ENCODE assay signal across 15 cellular contexts in the genomic region with DNA sequence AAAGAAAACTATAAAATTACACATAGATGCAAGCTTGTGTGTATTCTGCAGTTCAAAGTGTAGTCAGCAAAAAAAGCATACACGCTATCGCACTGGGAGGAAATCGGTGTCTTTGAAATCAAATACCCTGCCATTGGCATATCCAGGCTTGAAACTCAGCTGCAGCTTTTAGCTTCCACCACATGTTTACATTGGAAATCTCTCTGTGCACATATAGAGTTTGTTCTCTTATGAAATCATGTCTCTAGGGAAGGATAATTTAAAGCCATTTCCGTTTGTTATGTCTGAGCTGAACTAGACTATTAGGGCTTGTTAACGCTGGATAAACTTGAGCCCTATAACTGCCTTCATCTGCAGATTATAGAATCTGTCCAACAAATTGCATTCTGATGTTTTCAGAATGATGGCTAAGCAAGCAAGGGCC.
DNase-seq lines count a peak whose midpoint lies in the region; ATAC-seq, FAIRE-seq and TF ChIP-seq lines count a peak whose summit lies in the region.
"Had no signal": no experiment of that assay in that cellular context is flagged by ENCODE, and none has a peak within 500 bp of the region (broad histone marks: within the 10 kb centered on the region; RNA-seq: fewer than 3 reads in every experiment).

No MANE protein-coding gene starts in this region.

- H3K36me3 Mint-ChIP-seq in astrocyte (ENCODE audit: low read depth, unreplicated experiment), result peaks cover 2% of the 10 kb centered on the region

- H3K4me3 Mint-ChIP-seq in astrocyte (ENCODE audit: unreplicated experiment), result no peak overlapping the region
- H3K4me3 Mint-ChIP-seq: activated CD8-positive, alpha-beta T cell treated with anti-CD3 and anti-CD28 coated beads for 36 hours had no signal

- no peaks in the 10 kb centered on the region for H3K4me1 Mint-ChIP-seq in astrocyte (ENCODE audit: low read depth, unreplicated experiment)

- H3K79me2 ChIP-seq in astrocyte (ENCODE audit: insufficient read depth, low read length), result no peaks in the 10 kb centered on the region

- H4K20me1 ChIP-seq in BLaER1 (no peaks in the 10 kb centered on the region), astrocyte (ENCODE audit: insufficient read depth, low read length) (no peaks in the 10 kb centered on the region)

- FAIRE-seq in astrocyte (lab: Jason Lieb, UNC), result no peak
- FAIRE-seq in urothelium cell line (lab: Jason Lieb, UNC), result no peak

- intact Hi-C loops in psoas muscle (cut with DNase I), result no loop called here

- no peak for ATAC-seq in psoas muscle
- ATAC-seq in GM21576 (IDR thresholded peaks at IDR 0.05; ENCODE audit: unreplicated experiment), result no peak
- ATAC-seq: activated CD8-positive, alpha-beta T cell treated with anti-CD3 and anti-CD28 coated beads for 36 hours had no signal

- H3K4me3 ChIP-seq in BLaER1 (no peak overlapping the region), astrocyte (ENCODE audit: insufficient read depth, low read depth, low read length) (no peak overlapping the region), psoas muscle (no peak overlapping the region)

- peaks cover 40% of the 10 kb centered on the region for H3K4me1 ChIP-seq in BLaER1
- H3K4me1 ChIP-seq in astrocyte (ENCODE audit: insufficient read depth, low read length), result no peaks in the 10 kb centered on the region
- no peaks in the 10 kb centered on the region for H3K4me1 ChIP-seq in psoas muscle

- H3K9me3 ChIP-seq in BLaER1 (peaks cover 48% of the 10 kb centered on the region), astrocyte (ENCODE audit: insufficient read depth, low read depth, low read length) (no peaks in the 10 kb centered on the region), psoas muscle (no peaks in the 10 kb centered on the region)

- H3K27me3 ChIP-seq in BLaER1 (no peaks in the 10 kb centered on the region), astrocyte (ENCODE audit: insufficient read depth, low read length) (no peaks in the 10 kb centered on the region), psoas muscle (ENCODE audit: insufficient read depth in 3 of 3, low read length in 2 of 3) (no peaks in the 10 kb centered on the region)

- H3K27ac ChIP-seq in BLaER1, result no peak overlapping the region; the same call in 1 of the 2 replicates
- no peak overlapping the region for H3K27ac ChIP-seq in astrocyte (ENCODE audit: low read depth, low read length)
- H3K27ac ChIP-seq in RWPE1, result no peak overlapping the region
- no peak overlapping the region for H3K27ac ChIP-seq in psoas muscle
- H3K27ac ChIP-seq: epithelial cell of prostate, KMS-11 had no signal

- H3K36me3 ChIP-seq in BLaER1 (0 out of 2 replicates have a peak, but pooled peaks cover 9% of the 10 kb centered on the region), astrocyte (ENCODE audit: insufficient read depth, low read length) (no peaks in the 10 kb centered on the region), psoas muscle (ENCODE audit: insufficient read depth in 1 of 2, low read depth in 1 of 2) (no peaks in the 10 kb centered on the region)

- H2AFZ ChIP-seq in astrocyte (ENCODE audit: low read depth, low read length), result no peak overlapping the region

- CTCF ChIA-PET in RWPE1 (lab: Yijun Ruan, JAX), result no interaction called here

- no peak overlapping the region for H3K27ac Mint-ChIP-seq in astrocyte (ENCODE audit: unreplicated experiment)
- H3K27ac Mint-ChIP-seq: activated CD8-positive, alpha-beta T cell treated with anti-CD3 and anti-CD28 coated beads for 36 hours had no signal

- DNase-seq in NCI-H2081 (lab: John Stamatoyannopoulos, UW), result peak; percentile 78 to 93
- DNase-seq in astrocyte (ENCODE audit: low read depth), result no peak
- peak; percentile 75 for DNase-seq in left kidney (ENCODE audit: low read depth, low spot score)
- no peak for DNase-seq in urothelium cell line (ENCODE audit: low spot score)
- DNase-seq in RWPE1 (ENCODE audit: low spot score), result no peak
- DNase-seq in psoas muscle, result no peak
- DNase-seq: activated CD8-positive, alpha-beta T cell treated with anti-CD3 and anti-CD28 coated beads for 36 hours; activated gamma-delta T cell treated with Interleukin-2 at 50 U/mL for 16 hours; caudate nucleus; T-helper 2 cell; trophoblast cell had no signal

- TF ChIP-seq CTCF in astrocyte (IDR thresholded peaks at IDR 0.05; ENCODE audit: insufficient read depth, low read depth, low read length) (no peak), RWPE1 (conservative IDR thresholded peaks at IDR 0.05; ENCODE audit: low read depth) (no peak), psoas muscle (IDR thresholded peaks at IDR 0.05) (no peak)

- H3K9me3 Mint-ChIP-seq in astrocyte (ENCODE audit: unreplicated experiment), result peaks cover 2% of the 10 kb centered on the region

- H3K4me2 ChIP-seq in BLaER1 (peak overlapping the region; percentile 51), astrocyte (ENCODE audit: low read length) (peak overlapping the region; percentile 17)
- H3K4me2 ChIP-seq: KMS-11 had no signal

- POLR2A ChIA-PET in RWPE1 (lab: Yijun Ruan, JAX; ENCODE audit: low non-redundant PET), result no interaction called here

- H3K9ac ChIP-seq in BLaER1 (no peak overlapping the region), astrocyte (ENCODE audit: low read length) (no peak overlapping the region)
- H3K9ac ChIP-seq: KMS-11 had no signal

- no peaks in the 10 kb centered on the region for H3K27me3 Mint-ChIP-seq in astrocyte (ENCODE audit: low read depth, unreplicated experiment)
- H3K27me3 Mint-ChIP-seq: activated CD8-positive, alpha-beta T cell treated with anti-CD3 and anti-CD28 coated beads for 36 hours had no signal

- WGBS in psoas muscle, 3 donors, result 45 to 62% (median 62%) methylated on average over 5 of the region's 5 CpGs

Comparison
In these comparisons a context has a peak if more than half of its experiments do, and no peak if none do; other contexts are left out.
1. DNase-seq: peak in NCI-H2081 (2 of 2) and left kidney (single experiment); none in astrocyte (single experiment), urothelium cell line (single experiment), RWPE1 (single experiment) and psoas muscle (0 of 2).